19 cellular contexts compared by ENCODE assay signal in the genomic region with DNA sequence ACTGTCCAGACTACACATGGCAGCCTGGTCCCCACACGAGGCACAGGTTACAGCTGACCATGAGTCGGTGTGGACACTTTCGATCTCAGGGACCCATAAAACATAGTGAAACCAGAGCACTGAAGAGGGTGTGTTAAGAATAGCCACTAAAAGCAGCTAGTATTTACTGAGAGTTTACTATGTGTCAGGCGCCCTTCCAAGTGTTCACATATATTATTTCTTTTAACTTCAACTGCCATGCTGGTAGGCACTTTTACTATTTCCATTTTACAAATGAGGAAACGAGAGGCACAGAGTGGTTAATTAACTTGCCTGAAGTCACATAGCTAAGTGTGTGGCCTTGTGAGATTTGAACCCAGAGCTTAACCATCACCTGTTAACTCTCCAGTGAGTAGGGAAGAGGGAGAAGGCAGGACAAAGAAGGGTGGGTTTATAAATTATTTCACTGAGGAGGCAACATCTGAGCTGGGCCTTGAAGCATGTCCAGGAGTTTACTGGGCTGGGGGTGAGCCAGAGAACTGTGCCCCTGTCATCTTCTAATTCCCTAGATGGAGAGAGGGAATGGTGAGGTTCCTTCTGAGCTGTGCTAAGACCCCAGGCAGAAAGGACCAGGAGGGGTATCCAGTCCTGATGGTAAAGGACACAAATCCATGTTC. TPM values are rescaled to one million over a fixed set of nuclear protein-coding genes. Genes with fewer than 3 reads are reported as not detected.
"Had no signal": no experiment of that assay in that cellular context is flagged by ENCODE, and none has a peak within 500 bp of the region (broad histone marks: within the 10 kb centered on the region; RNA-seq: fewer than 3 reads in every experiment).

No MANE protein-coding gene starts in this region.

- H3K27ac ChIP-seq: lower lobe of right lung, stomach, testis had no signal

- H3K9me3 ChIP-seq: lower lobe of right lung, mucosa of descending colon, stomach, testis had no signal

- H3K27me3 ChIP-seq: testis had no signal

- FAIRE-seq: TTC549 had no signal

- ATAC-seq: lower lobe of right lung; naive thymus-derived CD4-positive, alpha-beta T cell had no signal

- H3K4me3 ChIP-seq: lower lobe of right lung, mucosa of descending colon, stomach, testis had no signal

- H3K36me3 ChIP-seq: lower lobe of right lung, stomach had no signal

- DNase-seq: activated B cell treated with CpG ODN at 0.5 μM for 24 hours; activated CD4-positive, alpha-beta T cell treated with anti-CD3 and anti-CD28 coated beads, Interleukin-2, amount 10 ng/mL, durations not matched to agents 7 days and 5 days; activated gamma-delta T cell treated with Interleukin-2 at 50 U/mL for 16 hours; amygdala; cerebellar nuclear complex; effector CD8-positive, alpha-beta T cell; glutamatergic neuron; left cardiac atrium; lower lobe of right lung; mucosa of descending colon; naive thymus-derived CD4-positive, alpha-beta T cell; nucleus accumbens; right cardiac atrium; stimulated activated CD4-positive, alpha-beta T cell treated with anti-CD3 and anti-CD28 coated beads, Interleukin-12 subunit alpha, Interleukin-12 subunit beta, amount 100 ng/mL, for 4 hours; stimulated activated CD4-positive, alpha-beta T cell treated with anti-CD3 and anti-CD28 coated beads, Interleukin-2, amount 100 ng/mL, for 24 hours; stomach; T-helper 2 cell; testis had no signal

RNA-seq across cellular contexts. Expression of gene ABCA4, which starts 20.7 kb away (rescaled TPM):
- total RNA-seq: activated B cell treated with CpG ODN at 0.5 μM for 24 hours; activated CD4-positive, alpha-beta T cell treated with anti-CD3 and anti-CD28 coated beads, Interleukin-2, amount 10 ng/mL, durations not matched to agents 7 days and 5 days; naive thymus-derived CD4-positive, alpha-beta T cell had no signal
- polyA plus RNA-seq: naive thymus-derived CD4-positive, alpha-beta T cell had no signal
